ENCODE assay signal across 8 cellular contexts in genomic region chr6:34144581-34145160, GRCh38. TPM values are rescaled to one million over a fixed set of nuclear protein-coding genes. Genes with fewer than 3 reads are reported as not detected.
A peak's percentile ranks its signal among the peaks of the same experiment; 100 is the strongest.
DNase-seq lines count a peak whose midpoint lies in the region; ATAC-seq and TF ChIP-seq lines count a peak whose summit lies in the region.

No MANE protein-coding gene starts in this region.

- peaks cover 56% of the 10 kb centered on the region for H3K27me3 Mint-ChIP-seq in CD8-positive, alpha-beta T cell (ENCODE audit: low read depth)
- H3K27me3 Mint-ChIP-seq in endodermal cell (ENCODE audit: insufficient read depth) (peaks cover 55% of the 10 kb centered on the region), progenitor cell of endocrine pancreas (peaks cover 80% of the 10 kb centered on the region)

- H3K9me3 ChIP-seq in CD8-positive, alpha-beta T cell (ENCODE audit: low read length), result no peaks in the 10 kb centered on the region
- H3K9me3 ChIP-seq in endodermal cell (ENCODE audit: control insufficient read depth, low read length) (no peaks in the 10 kb centered on the region), thyroid gland (no peaks in the 10 kb centered on the region)

- CTCF ChIA-PET in CD8-positive, alpha-beta T cell (lab: Charles Lee), result interaction anchor here (0.6 to 2.5 kb wide), 3 partner anchors 10 to 373 kb away, joined by 3 to 11 read pairs (median 7); no protein-coding TSS in a partner anchor

- H3K27ac ChIP-seq in CD8-positive, alpha-beta T cell (ENCODE audit: low read depth, low read length), result no peak overlapping the region
- H3K27ac ChIP-seq in endodermal cell (ENCODE audit: low read depth, low read length), result no peak overlapping the region
- H3K27ac ChIP-seq in thyroid gland, result no peak overlapping the region

- H3K36me3 ChIP-seq in CD8-positive, alpha-beta T cell (ENCODE audit: insufficient read depth, low read length), result no peaks in the 10 kb centered on the region
- no peaks in the 10 kb centered on the region for H3K36me3 ChIP-seq in endodermal cell (ENCODE audit: control insufficient read depth, insufficient read depth, low read length)
- H3K36me3 ChIP-seq in thyroid gland, result no peaks in the 10 kb centered on the region

- POLR2A ChIA-PET in CD8-positive, alpha-beta T cell (lab: Charles Lee), result interaction anchor here (1.1 to 1.5 kb wide), 3 partner anchors 45 to 230 kb away, joined by 3 read pairs; no protein-coding TSS in a partner anchor

- H3K4me3 ChIP-seq in CD8-positive, alpha-beta T cell (ENCODE audit: low read depth, low read length), result peak overlapping the region; percentile 48
- H3K4me3 ChIP-seq in endodermal cell (ENCODE audit: low read length) (peak overlapping the region; percentile 74), thyroid gland (replicated peaks in 1 of 3) (peak overlapping the region in 1 of 3 donors; percentile 4)

- H3K36me3 Mint-ChIP-seq in CD8-positive, alpha-beta T cell, result no peaks in the 10 kb centered on the region
- H3K36me3 Mint-ChIP-seq in endodermal cell (ENCODE audit: low read depth), result no peaks in the 10 kb centered on the region
- H3K36me3 Mint-ChIP-seq in progenitor cell of endocrine pancreas (ENCODE audit: insufficient read depth), result no peaks in the 10 kb centered on the region

- H3K4me3 Mint-ChIP-seq in CD8-positive, alpha-beta T cell, result peak overlapping the region; percentile 68
- H3K4me3 Mint-ChIP-seq in endodermal cell, result peak overlapping the region; percentile 62
- peak overlapping the region; percentile 24 for H3K4me3 Mint-ChIP-seq in progenitor cell of endocrine pancreas (ENCODE audit: low read depth)

- 0 to 1% methylated on average over 36 to 58 of the region's 58 CpGs for WGBS in endodermal cell (ENCODE audit: insufficient coverage in 1 of 2, insufficient read length in 1 of 2), 2 experiments
- WGBS in thyroid gland, 2 donors, result 0% methylated on average over 11 of the region's 58 CpGs; no CpG with 5 or more reads in 1 of the 2 donors

- peaks cover 38% of the 10 kb centered on the region for H3K27me3 ChIP-seq in CD8-positive, alpha-beta T cell (ENCODE audit: insufficient read depth, low read length)
- peaks cover 66% of the 10 kb centered on the region for H3K27me3 ChIP-seq in endodermal cell (ENCODE audit: control insufficient read depth, insufficient read depth, low read length, poor library complexity, severe bottlenecking)
- H3K27me3 ChIP-seq in thyroid gland, result peaks cover 26% of the 10 kb centered on the region

- intact Hi-C loops in CD8-positive, alpha-beta T cell (cut with DNase I, micrococcal nuclease), result no loop called here
- intact Hi-C loops in thyroid gland (cut with DNase I), result loop anchor here (5.0 kb wide), 1 partner anchor 87 kb away; no protein-coding TSS in a partner anchor

- H3K27ac Mint-ChIP-seq in CD8-positive, alpha-beta T cell, result no peak overlapping the region
- no peak overlapping the region for H3K27ac Mint-ChIP-seq in endodermal cell
- no peak overlapping the region for H3K27ac Mint-ChIP-seq in progenitor cell of endocrine pancreas

- TF ChIP-seq POLR2A in thyroid gland (IDR thresholded peaks at IDR 0.05), result no peak

- no peak for TF ChIP-seq CTCF in CD8-positive, alpha-beta T cell (IDR thresholded peaks at IDR 0.05)
- TF ChIP-seq CTCF in endodermal cell (conservative IDR thresholded peaks at IDR 0.05) (no peak), progenitor cell of endocrine pancreas (IDR thresholded peaks at IDR 0.05; ENCODE audit: unreplicated experiment) (no peak), thyroid gland (IDR thresholded peaks at IDR 0.05) (no peak)

- H3K9me3 Mint-ChIP-seq in CD8-positive, alpha-beta T cell, result no peaks in the 10 kb centered on the region
- H3K9me3 Mint-ChIP-seq in endodermal cell (no peaks in the 10 kb centered on the region), progenitor cell of endocrine pancreas (ENCODE audit: low read depth) (no peaks in the 10 kb centered on the region)

- H3K4me1 ChIP-seq in CD8-positive, alpha-beta T cell (ENCODE audit: insufficient read depth, low read length), result peaks cover 30% of the 10 kb centered on the region
- H3K4me1 ChIP-seq in endodermal cell (ENCODE audit: control insufficient read depth, insufficient read depth, low read length), result no peaks in the 10 kb centered on the region
- H3K4me1 ChIP-seq in thyroid gland, result peaks cover 13 to 27% of the 10 kb centered on the region in 2 donors

- peaks cover 19% of the 10 kb centered on the region for H3K4me1 Mint-ChIP-seq in CD8-positive, alpha-beta T cell (ENCODE audit: low read depth)
- H3K4me1 Mint-ChIP-seq in endodermal cell (peaks cover 19% of the 10 kb centered on the region), progenitor cell of endocrine pancreas (ENCODE audit: low read depth) (peaks cover 3% of the 10 kb centered on the region)

- DNase-seq in CD8-positive, alpha-beta T cell, result no peak
- DNase-seq in NCI-H69 (lab: John Stamatoyannopoulos, UW) (peak; percentile 60), endodermal cell (peak; percentile 70), progenitor cell of endocrine pancreas (ENCODE audit: low spot score, unreplicated experiment) (no peak), NCI-H1092 treated with DMSO at 0.1 percent for 48 hours (lab: John Stamatoyannopoulos, UW) (no peak), NCI-H2196 treated with DMSO at 0.1 percent for 48 hours (lab: John Stamatoyannopoulos, UW; ENCODE audit: unreplicated experiment) (no peak), thyroid gland (no peak)
- DNase-seq in central memory CD4-positive, alpha-beta T cell, result no peak

- H3K9ac ChIP-seq in endodermal cell (ENCODE audit: extremely low read depth, low read length, poor library complexity, severe bottlenecking), result no peak overlapping the region

- ATAC-seq in CD8-positive, alpha-beta T cell, result no peak

RNA-seq across cellular contexts. Expression of gene GRM4, which starts 1.2 kb away (rescaled TPM):
- total RNA-seq in CD8-positive, alpha-beta T cell, result under 1 TPM in 1 of 2 experiments, not detected in 1; 0.05 TPM
- total RNA-seq in endodermal cell, result 1 to 10 TPM; 3.1 to 9.1 TPM
- 1.4 TPM for polyA plus RNA-seq in endodermal cell (2013, experiment 1 of 2)
- polyA plus RNA-seq in endodermal cell (2013, experiment 2 of 2), result 0.99 TPM
- total RNA-seq in progenitor cell of endocrine pancreas, result 0.38 and 0.44 TPM in 2 replicates
- under 1 TPM in 1 of 4 donors, not detected in 3; under 0.01 TPM for total RNA-seq in thyroid gland

Comparison
In these comparisons a context has a peak if more than half of its experiments do, and no peak if none do; other contexts are left out.
1. DNase-seq: peak in NCI-H69 (single experiment) and endodermal cell (single experiment); none in CD8-positive, alpha-beta T cell (0 of 7), progenitor cell of endocrine pancreas (single experiment), central memory CD4-positive, alpha-beta T cell (single experiment), NCI-H1092 treated with DMSO at 0.1 percent for 48 hours (single experiment), NCI-H2196 treated with DMSO at 0.1 percent for 48 hours (single experiment) and thyroid gland (0 of 2).
2. Peak in every context shown above with its lines, with median percentiles within 50 percentile points of each other: H3K4me3 Mint-ChIP-seq.